1 cellular context compared by ENCODE assay signal in the genomic region with DNA sequence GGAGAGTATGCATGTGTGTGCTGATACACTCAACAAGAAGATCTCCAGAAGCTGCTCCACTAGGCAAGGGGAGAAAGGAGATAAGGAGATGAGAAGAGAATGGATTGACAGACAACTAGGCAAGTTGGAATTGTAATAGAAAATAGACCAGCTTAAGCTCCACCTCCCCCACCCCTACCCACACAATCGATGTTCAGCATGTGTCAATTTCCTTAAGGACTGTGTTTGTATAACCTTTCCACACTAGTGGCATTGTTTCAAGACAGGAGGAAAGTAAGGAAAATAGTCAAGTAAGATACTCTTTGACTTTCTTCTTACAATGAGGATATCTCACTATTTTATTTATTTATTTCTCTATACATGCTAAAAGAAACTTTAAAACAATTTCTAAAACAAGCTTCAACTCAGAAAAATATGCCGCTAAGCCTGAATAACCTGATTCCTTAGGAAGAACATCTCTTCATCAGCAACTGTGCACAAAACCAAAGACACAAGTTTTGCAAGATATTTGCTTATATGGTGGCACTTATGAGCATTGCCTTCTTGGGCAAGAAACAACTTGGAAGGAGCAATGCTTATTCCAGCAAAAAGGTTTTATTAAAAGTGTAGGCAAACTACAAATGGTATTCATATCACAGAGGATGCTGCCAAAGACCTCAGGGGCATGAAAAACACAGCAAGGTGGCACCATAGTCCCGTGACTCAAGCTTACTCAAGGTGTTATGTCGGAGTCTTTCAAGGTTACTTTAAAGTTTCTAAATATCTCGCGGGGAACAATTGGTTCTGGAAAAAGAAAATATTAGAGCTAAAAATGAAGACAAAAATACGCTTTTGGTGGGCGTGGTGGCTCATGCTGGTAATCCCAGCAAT.
TF ChIP-seq lines count a peak whose summit lies in the region.

No MANE protein-coding gene starts in this region.

TF ChIP-seq in endothelial cell of umbilical vein, 7 proteins besides CTCF, POLR2A, EP300 and RAD21:
- TF ChIP-seq, protein P1, sequence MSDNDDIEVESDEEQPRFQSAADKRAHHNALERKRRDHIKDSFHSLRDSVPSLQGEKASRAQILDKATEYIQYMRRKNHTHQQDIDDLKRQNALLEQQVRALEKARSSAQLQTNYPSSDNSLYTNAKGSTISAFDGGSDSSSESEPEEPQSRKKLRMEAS (IDR thresholded peaks at IDR 0.05; ENCODE audit: insufficient read depth, insufficient read length) = no peak
- TF ChIP-seq JUN (IDR thresholded peaks at IDR 0.05; ENCODE audit: borderline replicate concordance, insufficient read depth, insufficient read length, low read depth) (peak; percentile 35), EZH2 (IDR thresholded peaks at IDR 0.05; ENCODE audit: borderline replicate concordance, low read depth, low read length, severe bottlenecking) (no peak), FOS (IDR thresholded peaks at IDR 0.05; ENCODE audit: borderline replicate concordance, insufficient read depth, low read length) (peak; percentile 41), GATA2 (IDR thresholded peaks at IDR 0.05; ENCODE audit: insufficient read depth, insufficient read length, low read depth, low read length) (peak; percentile 86), MYC (IDR thresholded peaks at IDR 0.05; ENCODE audit: low read depth, low read length) (no peak), POLR2AphosphoS5 (IDR thresholded peaks at IDR 0.05; ENCODE audit: insufficient read depth, low read depth, low read length) (peak; percentile 51)
